13 cellular contexts compared by ENCODE assay signal in genomic region chr2:134155134-134155533, GRCh38.
DNase-seq lines count a peak whose midpoint lies in the region; ATAC-seq, FAIRE-seq and TF ChIP-seq lines count a peak whose summit lies in the region.
"Had no signal": no experiment of that assay in that cellular context is flagged by ENCODE, and none has a peak within 500 bp of the region (broad histone marks: within the 10 kb centered on the region; RNA-seq: fewer than 3 reads in every experiment).

No MANE protein-coding gene starts in this region.

- H3K9me3 ChIP-seq in OCI-LY3 (ENCODE audit: insufficient read depth, low read length) (no peaks in the 10 kb centered on the region), PC-9 (ENCODE audit: insufficient read depth, low read depth) (no peaks in the 10 kb centered on the region)
- H3K9me3 ChIP-seq: HAP-1, SJSA1, thyroid gland had no signal

- H3K27ac ChIP-seq in OCI-LY3 (ENCODE audit: low read length), result no peak overlapping the region
- H3K27ac ChIP-seq in PC-9, result no peak overlapping the region
- H3K27ac ChIP-seq: brain microvascular endothelial cell, SJSA1, thyroid gland had no signal

- CTCF ChIA-PET in PC-9 (lab: Charles Lee), result no interaction called here

- H3K9ac ChIP-seq in OCI-LY3 (ENCODE audit: low read length), result no peak overlapping the region

- H3K27me3 ChIP-seq in OCI-LY3 (ENCODE audit: low read depth, low read length) (no peaks in the 10 kb centered on the region), PC-9 (ENCODE audit: insufficient read depth, low read depth) (no peaks in the 10 kb centered on the region)
- H3K27me3 ChIP-seq: brain microvascular endothelial cell, SJSA1, thyroid gland had no signal

- ATAC-seq in GM19438 (IDR thresholded peaks at IDR 0.05; ENCODE audit: low read depth, unreplicated experiment) (peak; percentile 81), HG03025 (IDR thresholded peaks at IDR 0.05; ENCODE audit: low FRiP score, unreplicated experiment) (peak; percentile 85)

- peak overlapping the region; percentile 70 for H3K4me2 ChIP-seq in OCI-LY3 (ENCODE audit: low read length)
- H3K4me2 ChIP-seq in PC-9, result no peak overlapping the region

- TF ChIP-seq POLR2A in GM12892 (IDR thresholded peaks at IDR 0.05; ENCODE audit: low read depth, low read length), result no peak

- H3K4me1 ChIP-seq in OCI-LY3 (ENCODE audit: low read length) (peaks cover 24% of the 10 kb centered on the region), PC-9 (replicated peaks; ENCODE audit: insufficient read depth) (no peaks in the 10 kb centered on the region)
- H3K4me1 ChIP-seq: SJSA1, thyroid gland had no signal

- no TSS peak for BruUV-seq in PC-9 (replicated peaks; lab: Mats Ljungman, UMichigan)

- H3K4me3 ChIP-seq in OCI-LY3 (ENCODE audit: low read length) (peak overlapping the region; percentile 52), PC-9 (no peak overlapping the region)
- H3K4me3 ChIP-seq: HAP-1, SJSA1, thyroid gland had no signal

- H3K36me3 ChIP-seq in OCI-LY3 (replicated peaks; ENCODE audit: low read depth, low read length), result no peaks in the 10 kb centered on the region
- no peaks in the 10 kb centered on the region for H3K36me3 ChIP-seq in PC-9 (ENCODE audit: low read depth)
- H3K36me3 ChIP-seq: brain microvascular endothelial cell, HAP-1, SJSA1, thyroid gland had no signal

- H3F3A ChIP-seq in PC-9 (ENCODE audit: insufficient read depth, low read depth), result no peaks in the 10 kb centered on the region

- H4K20me1 ChIP-seq in OCI-LY3 (ENCODE audit: insufficient read depth, low read length) (peaks cover 4% of the 10 kb centered on the region; the same call in 1 of the 2 replicates), PC-9 (ENCODE audit: insufficient read depth) (no peaks in the 10 kb centered on the region)

- intact Hi-C loops in PC-9 (cut with micrococcal nuclease; ENCODE audit: unreplicated experiment), result no loop called here

- FAIRE-seq in GM12892 (lab: Jason Lieb, UNC), result peak; percentile 82

- POLR2A ChIA-PET in PC-9 (lab: Charles Lee; ENCODE audit: unreplicated experiment), result no interaction called here

- 0 out of 2 replicates have a peak, but pooled peaks cover 3% of the 10 kb centered on the region for H3K79me2 ChIP-seq in OCI-LY3 (ENCODE audit: low read length)
- no peaks in the 10 kb centered on the region for H3K79me2 ChIP-seq in PC-9 (ENCODE audit: low read depth)

- DNase-seq in GM12892 (ENCODE audit: insufficient read length), result peak; percentile 33
- DNase-seq in NK-92 (lab: John Stamatoyannopoulos, UW; ENCODE audit: unreplicated experiment), result no peak
- DNase-seq in HuH-7 (ENCODE audit: low spot score), result no peak
- DNase-seq in activated CD4-positive, alpha-beta T cell treated with anti-CD3 and anti-CD28 coated beads, Interleukin-2, amount 50 U/mL, for 4 hours, result no peak
- no peak for DNase-seq in PC-9
- DNase-seq: brain microvascular endothelial cell, NCI-H187, thyroid gland had no signal

- no peaks in the 10 kb centered on the region for H3K9me2 ChIP-seq in PC-9 (ENCODE audit: insufficient read depth)

- H2AFZ ChIP-seq in OCI-LY3 (ENCODE audit: low read depth, low read length) (no peak overlapping the region), PC-9 (no peak overlapping the region)

- no peak for TF ChIP-seq CTCF in OCI-LY3 (IDR thresholded peaks at IDR 0.05; ENCODE audit: low read depth, low read length)
- no peak for TF ChIP-seq CTCF in PC-9 (conservative IDR thresholded peaks at IDR 0.05)
